2 cellular contexts compared by ENCODE assay signal in the genomic region with DNA sequence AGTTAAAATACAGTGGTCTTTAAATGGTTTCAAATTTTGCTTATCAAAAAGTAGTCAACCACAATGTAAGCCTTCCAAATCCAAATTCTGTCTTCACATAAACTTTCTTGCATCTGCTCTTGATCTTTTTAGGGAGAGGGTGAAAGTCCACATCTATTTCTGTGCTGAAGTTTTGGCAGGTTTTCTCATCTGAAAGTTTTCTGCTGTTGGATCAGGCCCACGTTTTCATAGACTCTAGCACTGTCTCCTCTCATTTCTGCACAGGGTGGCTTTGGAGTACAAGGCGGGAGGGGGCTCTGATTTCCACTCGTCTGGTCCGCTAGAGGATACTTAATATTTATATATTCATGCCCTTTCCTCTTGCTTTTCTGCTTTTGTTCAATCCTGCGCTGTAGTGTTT.
A peak's percentile ranks its signal among the peaks of the same experiment; 100 is the strongest.
TF ChIP-seq lines count a peak whose summit lies in the region.

No MANE protein-coding gene starts in this region.

TF ChIP-seq in liver, 16 proteins besides CTCF, POLR2A, EP300 and RAD21:
- TF ChIP-seq JUND (IDR thresholded peaks at IDR 0.05), result no peak
- TF ChIP-seq HNF4A (conservative IDR thresholded peaks at IDR 0.05), result peak; percentile 33 to 37

TF ChIP-seq in HepG2, 621 proteins besides CTCF, POLR2A, EP300 and RAD21:
- TF ChIP-seq, protein P1, sequence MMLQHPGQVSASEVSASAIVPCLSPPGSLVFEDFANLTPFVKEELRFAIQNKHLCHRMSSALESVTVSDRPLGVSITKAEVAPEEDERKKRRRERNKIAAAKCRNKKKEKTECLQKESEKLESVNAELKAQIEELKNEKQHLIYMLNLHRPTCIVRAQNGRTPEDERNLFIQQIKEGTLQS (CRISPR knock-in tag; IDR thresholded peaks at IDR 0.05), result no peak
- TF ChIP-seq PRDM4 (CRISPR knock-in tag; IDR thresholded peaks at IDR 0.05; ENCODE audit: borderline replicate concordance), result no peak
- TF ChIP-seq ZIK1 (CRISPR knock-in tag; IDR thresholded peaks at IDR 0.05; ENCODE audit: borderline replicate concordance, low read depth), result no peak
TF ChIP-seq in HepG2: peak in this region for 0.
